11 cellular contexts compared by ENCODE assay signal in the genomic region with DNA sequence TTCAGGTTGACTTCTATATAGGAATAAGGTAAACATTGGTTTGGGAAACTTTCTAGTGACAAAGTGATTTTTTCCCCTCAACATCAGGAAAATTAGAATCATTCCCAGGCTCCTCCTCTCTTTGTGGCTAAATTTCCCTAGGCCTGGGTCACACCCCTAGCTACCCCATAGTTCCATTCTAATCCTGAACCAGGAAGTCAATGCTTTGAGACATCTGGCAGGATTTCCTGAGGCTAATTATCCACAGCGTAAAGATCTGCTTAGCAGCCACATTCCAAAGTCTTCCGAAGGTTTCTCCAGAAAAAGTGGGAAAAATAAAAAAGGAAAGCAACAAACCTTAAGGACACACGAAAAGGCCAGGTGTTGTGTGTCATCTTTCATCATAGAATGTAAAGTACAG.
DNase-seq lines count a peak whose midpoint lies in the region; ATAC-seq and TF ChIP-seq lines count a peak whose summit lies in the region.
"Had no signal": no experiment of that assay in that cellular context is flagged by ENCODE, and none has a peak within 500 bp of the region (broad histone marks: within the 10 kb centered on the region; RNA-seq: fewer than 3 reads in every experiment).

No MANE protein-coding gene starts in this region.

- H3K9ac ChIP-seq in adipocyte (ENCODE audit: low read length), result peak overlapping the region; percentile 5

- intact Hi-C loops in activated CD4-positive, alpha-beta T cell treated with anti-CD3 and anti-CD28 coated beads for 36 hours (cut with DNase I, micrococcal nuclease), result no loop called here
- intact Hi-C loops in activated CD4-positive, alpha-beta T cell treated with anti-CD3 and anti-CD28 coated beads, Interleukin-2, amount 10 ng/mL, durations not matched to agents 24 days and 14 days (cut with micrococcal nuclease), result no loop called here
- intact Hi-C loops in testis (cut with DNase I; ENCODE audit: low total_unique reads), result no loop called here

- H3K4me1 ChIP-seq in adipocyte (ENCODE audit: control insufficient read depth, insufficient read depth, low read length), result peaks cover 39% of the 10 kb centered on the region
- H3K4me1 ChIP-seq in testis, result peaks cover 45% of the 10 kb centered on the region
- H3K4me1 ChIP-seq: A549 had no signal

- H3K9me3 Mint-ChIP-seq in activated CD4-positive, alpha-beta T cell treated with anti-CD3 and anti-CD28 coated beads for 36 hours (ENCODE audit: low read depth), result no peaks in the 10 kb centered on the region
- no peaks in the 10 kb centered on the region for H3K9me3 Mint-ChIP-seq in activated CD4-positive, alpha-beta T cell treated with anti-CD3 and anti-CD28 coated beads, Interleukin-2, amount 10 ng/mL, durations not matched to agents 24 days and 14 days

- POLR2A ChIA-PET in activated CD4-positive, alpha-beta T cell treated with anti-CD3 and anti-CD28 coated beads for 36 hours (lab: Charles Lee), result no interaction called here

- peak overlapping the region; percentile 42 for H3K27ac Mint-ChIP-seq in activated CD4-positive, alpha-beta T cell treated with anti-CD3 and anti-CD28 coated beads for 36 hours
- no peak overlapping the region for H3K27ac Mint-ChIP-seq in activated CD4-positive, alpha-beta T cell treated with anti-CD3 and anti-CD28 coated beads, Interleukin-2, amount 10 ng/mL, durations not matched to agents 24 days and 14 days

- no peaks in the 10 kb centered on the region for H3K36me3 ChIP-seq in adipocyte (ENCODE audit: control insufficient read depth, insufficient read depth, low read length, severe bottlenecking)
- no peaks in the 10 kb centered on the region for H3K36me3 ChIP-seq in testis (ENCODE audit: low read depth, missing control alignments)
- H3K36me3 ChIP-seq: HAP-1 had no signal

- no peak overlapping the region for H3K4me3 ChIP-seq in adipocyte (ENCODE audit: low read length)
- no peak overlapping the region for H3K4me3 ChIP-seq in testis
- H3K4me3 ChIP-seq: A549, HAP-1 had no signal

- no peak overlapping the region for H3K4me3 Mint-ChIP-seq in activated CD4-positive, alpha-beta T cell treated with anti-CD3 and anti-CD28 coated beads for 36 hours
- no peak overlapping the region for H3K4me3 Mint-ChIP-seq in activated CD4-positive, alpha-beta T cell treated with anti-CD3 and anti-CD28 coated beads, Interleukin-2, amount 10 ng/mL, durations not matched to agents 24 days and 14 days

- ATAC-seq in activated CD4-positive, alpha-beta T cell treated with anti-CD3 and anti-CD28 coated beads for 36 hours, result no peak
- peak; percentile 42 for ATAC-seq in left lobe of liver
- no peak for ATAC-seq in HG03439 (IDR thresholded peaks at IDR 0.05; ENCODE audit: unreplicated experiment)
- ATAC-seq in HG02571 (IDR thresholded peaks at IDR 0.05; ENCODE audit: unreplicated experiment), result no peak

- no peak for TF ChIP-seq CTCF in testis (IDR thresholded peaks at IDR 0.05)

- H3K9me3 ChIP-seq in adipocyte (ENCODE audit: control insufficient read depth, low read length) (no peaks in the 10 kb centered on the region), testis (no peaks in the 10 kb centered on the region)
- H3K9me3 ChIP-seq: A549, HAP-1 had no signal

- no peaks in the 10 kb centered on the region for H3K27me3 Mint-ChIP-seq in activated CD4-positive, alpha-beta T cell treated with anti-CD3 and anti-CD28 coated beads for 36 hours
- no peaks in the 10 kb centered on the region for H3K27me3 Mint-ChIP-seq in activated CD4-positive, alpha-beta T cell treated with anti-CD3 and anti-CD28 coated beads, Interleukin-2, amount 10 ng/mL, durations not matched to agents 24 days and 14 days

- peaks cover 27% of the 10 kb centered on the region for H3K36me3 Mint-ChIP-seq in activated CD4-positive, alpha-beta T cell treated with anti-CD3 and anti-CD28 coated beads for 36 hours (ENCODE audit: low read depth)
- peaks cover 36% of the 10 kb centered on the region for H3K36me3 Mint-ChIP-seq in activated CD4-positive, alpha-beta T cell treated with anti-CD3 and anti-CD28 coated beads, Interleukin-2, amount 10 ng/mL, durations not matched to agents 24 days and 14 days (ENCODE audit: low read depth)

- DNase-seq in activated CD4-positive, alpha-beta T cell treated with anti-CD3 and anti-CD28 coated beads for 36 hours, result no peak
- no peak for DNase-seq in activated CD4-positive, alpha-beta T cell treated with anti-CD3 and anti-CD28 coated beads, Interleukin-2, amount 10 ng/mL, durations not matched to agents 24 days and 14 days
- DNase-seq in adipocyte (ENCODE audit: low read depth), result no peak
- DNase-seq in left lobe of liver (ENCODE audit: low spot score), result no peak
- no peak for DNase-seq in testis
- no peak for DNase-seq in NK-92 (lab: John Stamatoyannopoulos, UW; ENCODE audit: unreplicated experiment)
- DNase-seq: retina had no signal

- H3K27me3 ChIP-seq in adipocyte (replicated peaks; ENCODE audit: control insufficient read depth, insufficient read depth, low read length) (no peaks in the 10 kb centered on the region), testis (no peaks in the 10 kb centered on the region)

- H3K27ac ChIP-seq in testis, result peak overlapping the region; percentile 50 to 79
- H3K27ac ChIP-seq: A549 had no signal

- WGBS in testis, 2 donors, result 50 to 53% methylated on average over 3 of the region's 3 CpGs

- H3K4me1 Mint-ChIP-seq in activated CD4-positive, alpha-beta T cell treated with anti-CD3 and anti-CD28 coated beads for 36 hours, result peaks cover 18% of the 10 kb centered on the region
- H3K4me1 Mint-ChIP-seq in activated CD4-positive, alpha-beta T cell treated with anti-CD3 and anti-CD28 coated beads, Interleukin-2, amount 10 ng/mL, durations not matched to agents 24 days and 14 days, result peaks cover 7% of the 10 kb centered on the region

- no peak for TF ChIP-seq POLR2A in testis (IDR thresholded peaks at IDR 0.05)

- CTCF ChIA-PET in activated CD4-positive, alpha-beta T cell treated with anti-CD3 and anti-CD28 coated beads for 36 hours (lab: Charles Lee), result interaction anchor here (0.8 to 2.1 kb wide), 6 partner anchors 11 to 78 kb away, joined by 3 to 6 read pairs (median 4); no protein-coding TSS in a partner anchor
